8 cellular contexts compared by ENCODE assay signal in the genomic region with DNA sequence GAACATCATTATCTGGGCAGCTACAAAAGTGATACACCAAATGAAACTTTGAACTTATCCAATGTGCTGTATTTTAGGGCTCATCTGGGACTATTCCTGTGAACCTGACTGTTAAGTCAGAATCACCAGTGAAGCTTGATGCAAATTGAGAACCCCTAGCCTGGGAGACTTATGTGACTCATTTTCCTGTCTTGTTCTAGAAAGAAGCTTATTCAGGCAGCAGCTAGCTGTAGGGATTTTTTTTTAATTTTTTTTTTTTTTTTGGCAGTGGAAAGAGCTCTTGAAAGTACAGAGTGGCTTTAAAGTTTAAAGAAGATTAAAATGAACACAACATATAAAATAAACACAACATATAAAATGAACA.
A peak's percentile ranks its signal among the peaks of the same experiment; 100 is the strongest.
DNase-seq lines count a peak whose midpoint lies in the region; ATAC-seq and TF ChIP-seq lines count a peak whose summit lies in the region.

No MANE protein-coding gene starts in this region.

- H3K27me3 ChIP-seq in DOHH2 (ENCODE audit: control insufficient read depth, low read length) (no peaks in the 10 kb centered on the region), GM23248 (replicated peaks; ENCODE audit: insufficient read depth) (no peaks in the 10 kb centered on the region), esophagus squamous epithelium (no peaks in the 10 kb centered on the region), upper lobe of left lung (no peaks in the 10 kb centered on the region)

- TF ChIP-seq EP300 in upper lobe of left lung (IDR thresholded peaks at IDR 0.05): no peak

- ATAC-seq in upper lobe of left lung (ENCODE audit: low FRiP score in 2 of 2): no peak

- H3K79me2 ChIP-seq in DOHH2 (ENCODE audit: control insufficient read depth, low read length) (peaks cover 39% of the 10 kb centered on the region), GM23248 (ENCODE audit: insufficient read depth) (no peaks in the 10 kb centered on the region), OCI-LY7 (ENCODE audit: insufficient read depth, low read depth, low read length) (peaks cover 72% of the 10 kb centered on the region)

- peak overlapping the region; percentile 71 for H3K27ac ChIP-seq in DOHH2 (ENCODE audit: low read depth, low read length)
- H3K27ac ChIP-seq in GM23248: peak overlapping the region; percentile 5; the same call in 1 of the 2 replicates
- peak overlapping the region; percentile 98 for H3K27ac ChIP-seq in OCI-LY7 (ENCODE audit: low read depth, low read length, poor library complexity, severe bottlenecking)
- H3K27ac ChIP-seq in esophagus squamous epithelium: peak overlapping the region; percentile 53 to 78 (median 68)
- peak overlapping the region; percentile 11 to 68 (median 62) for H3K27ac ChIP-seq in upper lobe of left lung

- peak overlapping the region; percentile 66 for H3K4me2 ChIP-seq in DOHH2 (ENCODE audit: low read length)
- peak overlapping the region; percentile 5 for H3K4me2 ChIP-seq in GM23248 (ENCODE audit: unreplicated experiment)
- peak overlapping the region; percentile 97 for H3K4me2 ChIP-seq in OCI-LY7 (ENCODE audit: low read length)

- no peaks in the 10 kb centered on the region for H4K20me1 ChIP-seq in DOHH2 (ENCODE audit: control insufficient read depth, insufficient read depth, low read depth, low read length)
- H4K20me1 ChIP-seq in GM23248 (ENCODE audit: insufficient read depth): no peaks in the 10 kb centered on the region
- H4K20me1 ChIP-seq in OCI-LY7 (ENCODE audit: insufficient read depth, low read length): peaks cover 3% of the 10 kb centered on the region; the same call in 1 of the 2 replicates

- CTCF ChIA-PET in OCI-LY7 (lab: Charles Lee; ENCODE audit: unreplicated experiment): interaction anchor here (1.4 to 1.5 kb wide), 2 partner anchors 137 to 286 kb away, joined by 3 read pairs; no protein-coding TSS in a partner anchor

- in situ Hi-C loops in GM23248 (cut with MboI): no loop called here

- H3K9me3 ChIP-seq in DOHH2 (ENCODE audit: control insufficient read depth, insufficient read depth, low read length) (no peaks in the 10 kb centered on the region), GM23248 (ENCODE audit: low read depth) (no peaks in the 10 kb centered on the region), OCI-LY7 (ENCODE audit: low read length) (no peaks in the 10 kb centered on the region), esophagus squamous epithelium (no peaks in the 10 kb centered on the region), upper lobe of left lung (no peaks in the 10 kb centered on the region)

- H2AFZ ChIP-seq in GM23248 (no peak overlapping the region), OCI-LY7 (ENCODE audit: low read length) (no peak overlapping the region; the same call in 1 of the 2 replicates)

- H3K9me2 ChIP-seq in DOHH2 (replicated peaks; ENCODE audit: control insufficient read depth, low read length) (no peaks in the 10 kb centered on the region), GM23248 (ENCODE audit: insufficient read depth) (no peaks in the 10 kb centered on the region), OCI-LY7 (ENCODE audit: insufficient read depth, low read length) (no peaks in the 10 kb centered on the region)

- H3K4me1 ChIP-seq in DOHH2 (ENCODE audit: control insufficient read depth, low read length): peaks cover 82% of the 10 kb centered on the region
- peaks cover 12% of the 10 kb centered on the region for H3K4me1 ChIP-seq in GM23248 (ENCODE audit: insufficient read depth)
- H3K4me1 ChIP-seq in OCI-LY7 (ENCODE audit: insufficient read depth, low read length, poor library complexity, severe bottlenecking): peaks cover 99% of the 10 kb centered on the region
- peaks cover 0 to 79% (median 35%) of the 10 kb centered on the region in 3 donors for H3K4me1 ChIP-seq in esophagus squamous epithelium
- peaks cover 20 to 48% (median 43%) of the 10 kb centered on the region in 4 donors for H3K4me1 ChIP-seq in upper lobe of left lung

- TF ChIP-seq POLR2A in esophagus squamous epithelium (IDR thresholded peaks at IDR 0.05) (no peak), upper lobe of left lung (IDR thresholded peaks at IDR 0.05) (no peak)

- 0 out of 2 replicates have a peak, but pooled peaks cover 2% of the 10 kb centered on the region for H3K36me3 ChIP-seq in DOHH2 (ENCODE audit: control insufficient read depth, low read length)
- no peaks in the 10 kb centered on the region for H3K36me3 ChIP-seq in GM23248 (ENCODE audit: low read depth)
- H3K36me3 ChIP-seq in OCI-LY7 (ENCODE audit: insufficient read depth, low read length): no peaks in the 10 kb centered on the region
- H3K36me3 ChIP-seq in esophagus squamous epithelium: no peaks in the 10 kb centered on the region
- no peaks in the 10 kb centered on the region for H3K36me3 ChIP-seq in upper lobe of left lung

- H3F3A ChIP-seq in DOHH2 (ENCODE audit: control insufficient read depth, insufficient read depth): peaks cover 22% of the 10 kb centered on the region
- peaks cover 10% of the 10 kb centered on the region for H3F3A ChIP-seq in GM23248 (ENCODE audit: insufficient read depth)

- H3K9ac ChIP-seq in GM23248: no peak overlapping the region

- BruUV-seq in OCI-LY7 (replicated peaks; lab: Mats Ljungman, UMichigan): no TSS peak

- H3K4me3 ChIP-seq in DOHH2 (ENCODE audit: low read length) (peak overlapping the region; percentile 52; the same call in 1 of the 2 replicates), GM23248 (no peak overlapping the region), OCI-LY7 (ENCODE audit: low read depth, low read length, poor library complexity, severe bottlenecking) (peak overlapping the region; percentile 48), esophagus squamous epithelium (no peak overlapping the region), upper lobe of left lung (no peak overlapping the region)

- intact Hi-C loops in OCI-LY7 (cut with micrococcal nuclease; ENCODE audit: unreplicated experiment): loop anchor here (1.0 to 5.0 kb wide), 4 partner anchors 35 to 252 kb away; no protein-coding TSS in a partner anchor
- intact Hi-C loops in esophagus squamous epithelium (cut with DNase I): no loop called here

- DNase-seq in GM23248 (peak; percentile 75), OCI-LY7 (ENCODE audit: low spot score) (peak; percentile 58), esophagus squamous epithelium (lab: John Stamatoyannopoulos, UW) (no peak), upper lobe of left lung (no peak), midbrain (lab: John Stamatoyannopoulos, UW) (no peak), germinal center (ENCODE audit: low spot score) (no peak), NCI-H82 (lab: John Stamatoyannopoulos, UW) (no peak)

- TF ChIP-seq CTCF in DOHH2 (IDR thresholded peaks at IDR 0.05; ENCODE audit: low read depth, low read length, poor library complexity, severe bottlenecking): no peak
- no peak for TF ChIP-seq CTCF in OCI-LY7 (conservative IDR thresholded peaks at IDR 0.05; ENCODE audit: low read length)
- TF ChIP-seq CTCF in esophagus squamous epithelium (IDR thresholded peaks at IDR 0.05): no peak
- TF ChIP-seq CTCF in upper lobe of left lung (IDR thresholded peaks at IDR 0.05): no peak

- POLR2A ChIA-PET in OCI-LY7 (lab: Charles Lee): interaction anchor here (0.7 to 4.9 kb wide), 17 partner anchors 9 to 242 kb away, joined by 3 to 48 read pairs (median 6); a partner anchor contains a TSS

Comparison
In these comparisons a context has a peak if more than half of its experiments do, and no peak if none do; other contexts are left out.
1. H3K27ac ChIP-seq: peak in every context shown above with its lines; median percentile 98 in OCI-LY7; 71 in DOHH2; 68 in esophagus squamous epithelium; 62 in upper lobe of left lung; 5 in GM23248.
2. H3K4me2 ChIP-seq: peak in every context shown above with its lines; median percentile 97 in OCI-LY7; 66 in DOHH2; 5 in GM23248.
3. H3K4me3 ChIP-seq: peak in DOHH2 (single experiment) and OCI-LY7 (single experiment); none in GM23248 (single experiment), esophagus squamous epithelium (0 of 4) and upper lobe of left lung (0 of 4).
4. DNase-seq: peak in GM23248 (single experiment) and OCI-LY7 (single experiment); none in esophagus squamous epithelium (single experiment), upper lobe of left lung (0 of 2), midbrain (single experiment), germinal center (single experiment) and NCI-H82 (single experiment).